ENCODE assay signal across 11 cellular contexts in the genomic region with DNA sequence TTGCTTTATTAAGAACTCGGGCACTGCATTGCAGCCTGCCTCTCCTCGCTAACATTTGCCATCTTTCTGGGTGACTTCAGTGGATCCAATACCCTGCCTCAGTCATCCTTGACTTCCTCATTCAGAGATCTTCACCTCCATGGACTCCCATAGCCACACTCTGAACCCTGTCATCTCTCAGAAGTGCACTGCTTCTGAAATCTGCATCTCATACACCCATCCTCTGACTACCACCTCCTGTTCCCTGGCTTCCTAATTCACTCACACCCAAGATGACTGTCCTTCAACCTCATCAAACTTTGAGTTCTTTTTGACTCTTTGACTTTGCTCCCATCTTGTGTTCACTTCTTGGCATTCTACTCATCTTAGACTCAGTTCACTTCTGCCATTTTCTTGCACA. TPM values are rescaled to one million over a fixed set of nuclear protein-coding genes. Genes with fewer than 3 reads are reported as not detected.
DNase-seq lines count a peak whose midpoint lies in the region; ATAC-seq and TF ChIP-seq lines count a peak whose summit lies in the region.
"Had no signal": no experiment of that assay in that cellular context is flagged by ENCODE, and none has a peak within 500 bp of the region (broad histone marks: within the 10 kb centered on the region; RNA-seq: fewer than 3 reads in every experiment).

No MANE protein-coding gene starts in this region.

- H3K4me3 Mint-ChIP-seq in activated naive CD8-positive, alpha-beta T cell treated with anti-CD3 and anti-CD28 coated beads, Interleukin-2, amount 10 ng/mL, durations not matched to agents 7 days and 5 days, result no peak overlapping the region
- H3K4me3 Mint-ChIP-seq in activated naive CD8-positive, alpha-beta T cell treated with anti-CD3 and anti-CD28 coated beads for 36 hours, result no peak overlapping the region
- H3K4me3 Mint-ChIP-seq in progenitor cell of endocrine pancreas (ENCODE audit: low read depth) (no peak overlapping the region), natural killer cell (no peak overlapping the region)
- H3K4me3 Mint-ChIP-seq: natural killer cell treated with Interleukin-12 subunit alpha and Interleukin-12 subunit beta and Interleukin-15 and Interleukin-18, amount 100 ng/mL, for 72 hours had no signal

- peaks cover 9% of the 10 kb centered on the region for H3K36me3 Mint-ChIP-seq in activated naive CD8-positive, alpha-beta T cell treated with anti-CD3 and anti-CD28 coated beads, Interleukin-2, amount 10 ng/mL, durations not matched to agents 7 days and 5 days
- H3K36me3 Mint-ChIP-seq in activated naive CD8-positive, alpha-beta T cell treated with anti-CD3 and anti-CD28 coated beads for 36 hours, result peaks cover 2% of the 10 kb centered on the region
- H3K36me3 Mint-ChIP-seq in progenitor cell of endocrine pancreas (ENCODE audit: insufficient read depth) (no peaks in the 10 kb centered on the region), natural killer cell (no peaks in the 10 kb centered on the region)
- H3K36me3 Mint-ChIP-seq: natural killer cell treated with Interleukin-12 subunit alpha and Interleukin-12 subunit beta and Interleukin-15 and Interleukin-18, amount 100 ng/mL, for 72 hours had no signal

- H3K4me1 Mint-ChIP-seq in activated naive CD8-positive, alpha-beta T cell treated with anti-CD3 and anti-CD28 coated beads, Interleukin-2, amount 10 ng/mL, durations not matched to agents 7 days and 5 days, result peaks cover 11% of the 10 kb centered on the region
- peaks cover 25% of the 10 kb centered on the region for H3K4me1 Mint-ChIP-seq in activated naive CD8-positive, alpha-beta T cell treated with anti-CD3 and anti-CD28 coated beads for 36 hours
- H3K4me1 Mint-ChIP-seq in progenitor cell of endocrine pancreas (ENCODE audit: low read depth) (no peaks in the 10 kb centered on the region), natural killer cell (peaks cover 6 to 16% of the 10 kb centered on the region in 2 donors)

- H3K9me3 ChIP-seq in KOPT-K1 (ENCODE audit: insufficient read depth, low read length, poor library complexity, severe bottlenecking), result no peaks in the 10 kb centered on the region
- H3K9me3 ChIP-seq: Peyer's patch had no signal

- no peak overlapping the region for H3K27ac Mint-ChIP-seq in activated naive CD8-positive, alpha-beta T cell treated with anti-CD3 and anti-CD28 coated beads, Interleukin-2, amount 10 ng/mL, durations not matched to agents 7 days and 5 days
- H3K27ac Mint-ChIP-seq in activated naive CD8-positive, alpha-beta T cell treated with anti-CD3 and anti-CD28 coated beads for 36 hours, result no peak overlapping the region
- H3K27ac Mint-ChIP-seq in progenitor cell of endocrine pancreas, result no peak overlapping the region
- H3K27ac Mint-ChIP-seq in natural killer cell, result no peak overlapping the region
- H3K27ac Mint-ChIP-seq: natural killer cell treated with Interleukin-12 subunit alpha and Interleukin-12 subunit beta and Interleukin-15 and Interleukin-18, amount 100 ng/mL, for 72 hours had no signal

- no peaks in the 10 kb centered on the region for H3K27me3 Mint-ChIP-seq in activated naive CD8-positive, alpha-beta T cell treated with anti-CD3 and anti-CD28 coated beads, Interleukin-2, amount 10 ng/mL, durations not matched to agents 7 days and 5 days
- H3K27me3 Mint-ChIP-seq in activated naive CD8-positive, alpha-beta T cell treated with anti-CD3 and anti-CD28 coated beads for 36 hours, result no peaks in the 10 kb centered on the region
- H3K27me3 Mint-ChIP-seq in progenitor cell of endocrine pancreas (no peaks in the 10 kb centered on the region), natural killer cell (ENCODE audit: low read depth in 2 of 2) (no peaks in the 10 kb centered on the region)
- H3K27me3 Mint-ChIP-seq: natural killer cell treated with Interleukin-12 subunit alpha and Interleukin-12 subunit beta and Interleukin-15 and Interleukin-18, amount 100 ng/mL, for 72 hours had no signal

- peaks cover 7% of the 10 kb centered on the region for H3K9me3 Mint-ChIP-seq in activated naive CD8-positive, alpha-beta T cell treated with anti-CD3 and anti-CD28 coated beads, Interleukin-2, amount 10 ng/mL, durations not matched to agents 7 days and 5 days
- peaks cover 5% of the 10 kb centered on the region for H3K9me3 Mint-ChIP-seq in activated naive CD8-positive, alpha-beta T cell treated with anti-CD3 and anti-CD28 coated beads for 36 hours
- peaks cover 10% of the 10 kb centered on the region for H3K9me3 Mint-ChIP-seq in progenitor cell of endocrine pancreas (ENCODE audit: low read depth)
- peaks cover 0 to 2% of the 10 kb centered on the region in 2 donors for H3K9me3 Mint-ChIP-seq in natural killer cell
- H3K9me3 Mint-ChIP-seq: natural killer cell treated with Interleukin-12 subunit alpha and Interleukin-12 subunit beta and Interleukin-15 and Interleukin-18, amount 100 ng/mL, for 72 hours had no signal

- ATAC-seq in activated naive CD8-positive, alpha-beta T cell treated with anti-CD3 and anti-CD28 coated beads, Interleukin-2, amount 10 ng/mL, durations not matched to agents 7 days and 5 days (ENCODE audit: low read depth), result peak; percentile 16
- ATAC-seq in HG02759 (IDR thresholded peaks at IDR 0.05; ENCODE audit: unreplicated experiment), result peak; percentile 29
- no peak for ATAC-seq in natural killer cell
- no peak for ATAC-seq in left colon

- DNase-seq in activated naive CD8-positive, alpha-beta T cell treated with anti-CD3 and anti-CD28 coated beads, Interleukin-2, amount 10 ng/mL, durations not matched to agents 7 days and 5 days, result no peak
- no peak for DNase-seq in activated naive CD8-positive, alpha-beta T cell treated with anti-CD3 and anti-CD28 coated beads for 36 hours
- no peak for DNase-seq in NCI-H774 (lab: John Stamatoyannopoulos, UW)
- no peak for DNase-seq in progenitor cell of endocrine pancreas (ENCODE audit: low spot score, unreplicated experiment)
- DNase-seq in natural killer cell, result no peak
- DNase-seq in left colon, result no peak
- DNase-seq: NCI-H1417 had no signal

- TF ChIP-seq CTCF in progenitor cell of endocrine pancreas (IDR thresholded peaks at IDR 0.05; ENCODE audit: unreplicated experiment) (no peak), natural killer cell (IDR thresholded peaks at IDR 0.05) (no peak)

- POLR2A ChIA-PET in activated naive CD8-positive, alpha-beta T cell treated with anti-CD3 and anti-CD28 coated beads, Interleukin-2, amount 10 ng/mL, durations not matched to agents 7 days and 5 days (lab: Charles Lee), result interaction anchor here (2.8 kb wide), 1 partner anchor 9 kb away, joined by 9 read pairs; no protein-coding TSS in a partner anchor

- intact Hi-C loops in natural killer cell (cut with micrococcal nuclease), result no loop called here
- intact Hi-C loops in left colon (cut with DNase I, micrococcal nuclease), result loop anchor here in 1 of 2 donors (10.0 kb wide), 1 partner anchor 420 kb away; no protein-coding TSS in a partner anchor

- no peaks in the 10 kb centered on the region for H3K36me3 ChIP-seq in KOPT-K1 (ENCODE audit: insufficient read depth, low read length)
- H3K36me3 ChIP-seq: Peyer's patch had no signal

- peak overlapping the region; percentile 93 for H3K27ac ChIP-seq in KOPT-K1 (ENCODE audit: low read depth, low read length, poor library complexity, severe bottlenecking)

RNA-seq across cellular contexts. Expression of a gene that starts 25.3 kb away (rescaled TPM):
- total RNA-seq in activated naive CD8-positive, alpha-beta T cell treated with anti-CD3 and anti-CD28 coated beads, Interleukin-2, amount 10 ng/mL, durations not matched to agents 7 days and 5 days, result 1 to 10 TPM; 4.3 to 5.3 TPM
- total RNA-seq in activated naive CD8-positive, alpha-beta T cell treated with anti-CD3 and anti-CD28 coated beads for 36 hours, result under 1 TPM; 0.50 to 0.76 TPM
- total RNA-seq in progenitor cell of endocrine pancreas (0.27 and 0.41 TPM in 2 replicates), natural killer cell (10 to 100 TPM; 11.3 to 25.6 (median 20.9) TPM), left colon (10 to 100 TPM in 1 of 2 donors, 1 to 10 TPM in 1; 8.8 to 23.5 TPM)

Comparison
In these comparisons a context has a peak if more than half of its experiments do, and no peak if none do; other contexts are left out.
1. ATAC-seq: peak in activated naive CD8-positive, alpha-beta T cell treated with anti-CD3 and anti-CD28 coated beads, Interleukin-2, amount 10 ng/mL, durations not matched to agents 7 days and 5 days (single experiment) and HG02759 (single experiment); none in natural killer cell (0 of 3) and left colon (single experiment).